1 cellular context compared by ENCODE assay signal in the genomic region with DNA sequence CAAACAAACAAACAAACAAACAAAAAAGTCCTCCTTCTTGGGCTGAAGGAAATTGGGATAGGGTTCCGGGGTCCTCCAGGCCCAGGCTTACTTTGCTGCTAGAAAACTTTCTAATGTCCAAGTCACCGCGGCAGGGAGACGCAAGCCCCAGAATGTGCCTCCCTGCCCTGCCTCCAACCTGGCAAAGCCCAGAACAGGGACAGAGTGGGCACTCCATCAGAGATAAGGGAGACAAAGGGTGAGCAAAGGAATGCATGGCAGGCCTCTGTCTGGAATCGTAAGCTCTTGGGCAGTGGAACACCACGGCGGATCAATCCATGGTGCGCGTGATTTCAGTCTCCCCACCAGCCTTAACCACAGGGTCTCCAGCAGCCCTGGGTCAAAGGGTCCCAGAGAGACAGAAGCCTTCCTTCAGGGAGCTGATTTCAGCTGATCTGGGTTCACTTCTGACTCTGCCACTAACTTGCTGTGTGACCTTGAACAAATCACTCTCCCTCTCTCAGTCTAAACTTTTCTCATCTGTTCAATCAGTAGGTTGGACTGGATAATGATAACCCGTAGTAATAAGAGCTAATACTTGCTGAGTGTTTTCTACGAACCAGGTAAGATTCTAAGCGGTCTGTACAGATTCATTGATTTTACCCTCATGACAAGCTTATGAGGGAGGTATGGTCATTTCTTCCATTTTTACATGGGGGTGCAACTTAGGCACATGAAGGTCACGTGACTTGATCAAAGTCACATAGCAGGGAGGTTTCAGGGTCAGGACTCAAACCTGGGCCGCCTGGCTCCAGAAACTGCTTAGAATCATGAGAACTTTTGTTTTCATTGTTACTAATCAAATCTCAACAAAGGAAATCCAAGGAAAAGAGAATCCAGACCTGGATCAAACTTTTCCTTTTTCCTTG.
TF ChIP-seq lines count a peak whose summit lies in the region.

No MANE protein-coding gene starts in this region.

TF ChIP-seq in GM12878, 131 proteins besides CTCF, POLR2A, EP300 and RAD21:
- TF ChIP-seq RAD51 (IDR thresholded peaks at IDR 0.05) (peak; percentile 65; the same call in 1 of the 2 replicates), HDAC6 (IDR thresholded peaks at IDR 0.05; ENCODE audit: unreplicated experiment) (no peak), STAT1 (conservative IDR thresholded peaks at IDR 0.05) (no peak), BHLHE40 (IDR thresholded peaks at IDR 0.05; ENCODE audit: borderline replicate concordance in 1 of 2, low read depth in 2 of 2, low read length in 1 of 2) (peak in 1 of 2 experiments; percentile 36; a peak in 1 of 4 replicates)
